Comparison of ENCODE assay signal across 2 cellular contexts in the genomic region with DNA sequence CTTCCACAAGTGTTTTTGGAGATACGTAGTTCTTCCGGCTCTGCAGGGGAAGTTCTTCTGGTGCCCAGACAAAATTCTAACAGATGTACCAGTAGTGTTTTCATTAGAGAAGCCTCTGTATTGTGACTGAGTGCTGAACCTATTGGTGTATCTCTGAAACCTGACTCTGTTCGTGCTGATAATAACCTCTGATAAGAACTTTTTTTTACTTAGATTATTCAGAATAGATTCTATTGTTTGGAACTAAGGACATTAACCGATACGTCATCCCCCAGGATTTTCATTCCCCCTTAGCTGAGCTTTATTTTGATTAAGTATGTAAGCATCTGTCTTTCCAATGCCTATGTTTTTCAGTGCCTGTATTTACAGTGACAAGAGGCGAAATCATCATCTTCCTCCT.
TF ChIP-seq lines count a peak whose summit lies in the region.

No MANE protein-coding gene starts in this region.

TF ChIP-seq in SK-N-SH treated with all-trans-retinoic acid at 6 μM for 48 hours, 23 proteins besides CTCF, POLR2A, EP300 and RAD21 (continued from another document):
- TF ChIP-seq, protein P1, sequence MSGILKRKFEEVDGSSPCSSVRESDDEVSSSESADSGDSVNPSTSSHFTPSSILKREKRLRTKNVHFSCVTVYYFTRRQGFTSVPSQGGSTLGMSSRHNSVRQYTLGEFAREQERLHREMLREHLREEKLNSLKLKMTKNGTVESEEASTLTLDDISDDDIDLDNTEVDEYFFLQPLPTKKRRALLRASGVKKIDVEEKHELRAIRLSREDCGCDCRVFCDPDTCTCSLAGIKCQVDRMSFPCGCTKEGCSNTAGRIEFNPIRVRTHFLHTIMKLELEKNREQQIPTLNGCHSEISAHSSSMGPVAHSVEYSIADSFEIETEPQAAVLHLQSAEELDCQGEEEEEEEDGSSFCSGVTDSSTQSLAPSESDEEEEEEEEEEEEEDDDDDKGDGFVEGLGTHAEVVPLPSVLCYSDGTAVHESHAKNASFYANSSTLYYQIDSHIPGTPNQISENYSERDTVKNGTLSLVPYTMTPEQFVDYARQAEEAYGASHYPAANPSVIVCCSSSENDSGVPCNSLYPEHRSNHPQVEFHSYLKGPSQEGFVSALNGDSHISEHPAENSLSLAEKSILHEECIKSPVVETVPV (CRISPR knock-in tag; IDR thresholded peaks at IDR 0.05) = no peak
- TF ChIP-seq ZFP30 (CRISPR knock-in tag; IDR thresholded peaks at IDR 0.05) = no peak

TF ChIP-seq in SK-N-SH, 30 proteins besides CTCF, POLR2A, EP300 and RAD21 (continued from another document):
- TF ChIP-seq, protein P2, sequence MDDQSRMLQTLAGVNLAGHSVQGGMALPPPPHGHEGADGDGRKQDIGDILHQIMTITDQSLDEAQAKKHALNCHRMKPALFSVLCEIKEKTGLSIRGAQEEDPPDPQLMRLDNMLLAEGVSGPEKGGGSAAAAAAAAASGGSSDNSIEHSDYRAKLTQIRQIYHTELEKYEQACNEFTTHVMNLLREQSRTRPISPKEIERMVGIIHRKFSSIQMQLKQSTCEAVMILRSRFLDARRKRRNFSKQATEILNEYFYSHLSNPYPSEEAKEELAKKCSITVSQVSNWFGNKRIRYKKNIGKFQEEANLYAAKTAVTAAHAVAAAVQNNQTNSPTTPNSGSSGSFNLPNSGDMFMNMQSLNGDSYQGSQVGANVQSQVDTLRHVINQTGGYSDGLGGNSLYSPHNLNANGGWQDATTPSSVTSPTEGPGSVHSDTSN (IDR thresholded peaks at IDR 0.05) = no peak
- TF ChIP-seq, protein P3, sequence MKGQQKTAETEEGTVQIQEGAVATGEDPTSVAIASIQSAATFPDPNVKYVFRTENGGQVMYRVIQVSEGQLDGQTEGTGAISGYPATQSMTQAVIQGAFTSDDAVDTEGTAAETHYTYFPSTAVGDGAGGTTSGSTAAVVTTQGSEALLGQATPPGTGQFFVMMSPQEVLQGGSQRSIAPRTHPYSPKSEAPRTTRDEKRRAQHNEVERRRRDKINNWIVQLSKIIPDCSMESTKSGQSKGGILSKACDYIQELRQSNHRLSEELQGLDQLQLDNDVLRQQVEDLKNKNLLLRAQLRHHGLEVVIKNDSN (IDR thresholded peaks at IDR 0.05; ENCODE audit: borderline replicate concordance, low read depth) = no peak
- TF ChIP-seq POLR2AphosphoS5 (IDR thresholded peaks at IDR 0.05; ENCODE audit: low read depth, low read length) (no peak), FOXJ3 (CRISPR knock-in tag; IDR thresholded peaks at IDR 0.05) (no peak), SMC3 (IDR thresholded peaks at IDR 0.05; ENCODE audit: low read depth, low read length) (no peak), MAX (IDR thresholded peaks at IDR 0.05; ENCODE audit: low read depth) (no peak), TAF1 (IDR thresholded peaks at IDR 0.05; ENCODE audit: borderline replicate concordance, low read depth, low read length) (no peak)
- TF ChIP-seq, protein P4, sequence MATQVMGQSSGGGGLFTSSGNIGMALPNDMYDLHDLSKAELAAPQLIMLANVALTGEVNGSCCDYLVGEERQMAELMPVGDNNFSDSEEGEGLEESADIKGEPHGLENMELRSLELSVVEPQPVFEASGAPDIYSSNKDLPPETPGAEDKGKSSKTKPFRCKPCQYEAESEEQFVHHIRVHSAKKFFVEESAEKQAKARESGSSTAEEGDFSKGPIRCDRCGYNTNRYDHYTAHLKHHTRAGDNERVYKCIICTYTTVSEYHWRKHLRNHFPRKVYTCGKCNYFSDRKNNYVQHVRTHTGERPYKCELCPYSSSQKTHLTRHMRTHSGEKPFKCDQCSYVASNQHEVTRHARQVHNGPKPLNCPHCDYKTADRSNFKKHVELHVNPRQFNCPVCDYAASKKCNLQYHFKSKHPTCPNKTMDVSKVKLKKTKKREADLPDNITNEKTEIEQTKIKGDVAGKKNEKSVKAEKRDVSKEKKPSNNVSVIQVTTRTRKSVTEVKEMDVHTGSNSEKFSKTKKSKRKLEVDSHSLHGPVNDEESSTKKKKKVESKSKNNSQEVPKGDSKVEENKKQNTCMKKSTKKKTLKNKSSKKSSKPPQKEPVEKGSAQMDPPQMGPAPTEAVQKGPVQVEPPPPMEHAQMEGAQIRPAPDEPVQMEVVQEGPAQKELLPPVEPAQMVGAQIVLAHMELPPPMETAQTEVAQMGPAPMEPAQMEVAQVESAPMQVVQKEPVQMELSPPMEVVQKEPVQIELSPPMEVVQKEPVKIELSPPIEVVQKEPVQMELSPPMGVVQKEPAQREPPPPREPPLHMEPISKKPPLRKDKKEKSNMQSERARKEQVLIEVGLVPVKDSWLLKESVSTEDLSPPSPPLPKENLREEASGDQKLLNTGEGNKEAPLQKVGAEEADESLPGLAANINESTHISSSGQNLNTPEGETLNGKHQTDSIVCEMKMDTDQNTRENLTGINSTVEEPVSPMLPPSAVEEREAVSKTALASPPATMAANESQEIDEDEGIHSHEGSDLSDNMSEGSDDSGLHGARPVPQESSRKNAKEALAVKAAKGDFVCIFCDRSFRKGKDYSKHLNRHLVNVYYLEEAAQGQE (IDR thresholded peaks at IDR 0.05; ENCODE audit: low read depth, low read length) = no peak
